ENCODE assay signal across 11 cellular contexts in the genomic region with DNA sequence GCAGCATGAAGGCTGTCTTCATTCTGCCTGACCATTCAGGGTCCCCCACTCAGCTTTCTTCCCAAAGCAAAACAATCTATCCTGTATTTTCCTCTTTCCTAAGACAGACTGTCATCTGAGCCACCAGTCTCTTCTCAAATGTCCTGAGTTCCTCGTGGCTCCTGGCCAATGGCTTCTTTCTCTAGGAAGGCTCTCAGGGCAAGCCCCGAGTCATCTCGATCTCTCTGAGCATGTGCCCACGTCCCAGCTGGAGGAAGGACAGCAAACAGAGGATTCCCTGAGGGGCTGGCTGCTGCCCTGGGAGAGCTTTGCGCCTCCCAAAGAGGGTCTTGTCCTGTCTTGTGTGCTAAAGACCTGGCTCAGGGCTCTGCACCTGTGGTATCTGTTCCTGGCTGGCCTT. TPM values are rescaled to one million over a fixed set of nuclear protein-coding genes. Genes with fewer than 3 reads are reported as not detected.
DNase-seq lines count a peak whose midpoint lies in the region; ATAC-seq, FAIRE-seq and TF ChIP-seq lines count a peak whose summit lies in the region.
"Had no signal": no experiment of that assay in that cellular context is flagged by ENCODE, and none has a peak within 500 bp of the region (broad histone marks: within the 10 kb centered on the region; RNA-seq: fewer than 3 reads in every experiment).

No MANE protein-coding gene starts in this region.

- in situ Hi-C loops in HepG2 (cut with HindIII; ENCODE audit: extremely low pct_ligation_motif_present, low pct_unique_long_range_greater_than_20kb), result no loop called here

- no peaks in the 10 kb centered on the region for H3K36me3 Mint-ChIP-seq in activated CD8-positive, alpha-beta memory T cell treated with anti-CD3 and anti-CD28 coated beads, Interleukin-2, amount 10 ng/mL, durations not matched to agents 7 days and 5 days
- H3K36me3 Mint-ChIP-seq in T-helper 17 cell (ENCODE audit: low read depth), result peaks cover 2% of the 10 kb centered on the region

- no peak overlapping the region for H3K4me3 ChIP-seq in ascending aorta
- H3K4me3 ChIP-seq in HepG2 (replicated peaks in 1 of 3; ENCODE audit: insufficient read depth in 1 of 3, low read depth in 2 of 3, low read length in 3 of 3), result peak overlapping the region in 1 of 3 experiments; percentile 41; a peak in 1 of 6 replicates
- no peak overlapping the region for H3K4me3 ChIP-seq in upper lobe of left lung
- H3K4me3 ChIP-seq: smooth muscle cell had no signal

- TF ChIP-seq POLR2A in HepG2 (IDR thresholded peaks at IDR 0.05; ENCODE audit: insufficient read depth in 1 of 2, low read depth in 2 of 2, low read length in 2 of 2), result no peak
- TF ChIP-seq POLR2A in upper lobe of left lung (IDR thresholded peaks at IDR 0.05), result peak in 1 of 4 donors; percentile 4

- BruUV-seq in HepG2 (replicated peaks; lab: Mats Ljungman, UMichigan), result no TSS peak

- no peak overlapping the region for H2AFZ ChIP-seq in HepG2 (ENCODE audit: low read length)

- no peak for ATAC-seq in activated CD8-positive, alpha-beta memory T cell treated with anti-CD3 and anti-CD28 coated beads, Interleukin-2, amount 10 ng/mL, durations not matched to agents 7 days and 5 days
- ATAC-seq in HepG2 (peak; percentile 7), upper lobe of left lung (ENCODE audit: low FRiP score in 2 of 2) (no peak), T-helper 17 cell (no peak)

- H3K27me3 ChIP-seq in ascending aorta, result no peaks in the 10 kb centered on the region
- H3K27me3 ChIP-seq in HepG2 (ENCODE audit: control insufficient read depth in 1 of 2, insufficient read depth in 2 of 2, low read length in 2 of 2), result peaks cover 0 to 4% of the 10 kb centered on the region in 2 experiments; a peak in 1 of 5 replicates
- no peaks in the 10 kb centered on the region for H3K27me3 ChIP-seq in upper lobe of left lung

- DNase-seq in activated CD8-positive, alpha-beta memory T cell treated with anti-CD3 and anti-CD28 coated beads, Interleukin-2, amount 10 ng/mL, durations not matched to agents 7 days and 5 days, result no peak
- DNase-seq in activated CD8-positive, alpha-beta memory T cell treated with anti-CD3 and anti-CD28 coated beads, Interleukin-2, amount 50 U/mL, for 4 hours, result no peak
- DNase-seq in ascending aorta (ENCODE audit: low spot score in 2 of 2), result no peak
- no peak for DNase-seq in HepG2 (ENCODE audit: low spot score)
- DNase-seq in upper lobe of left lung, result no peak
- DNase-seq in T-helper 17 cell, result no peak
- no peak for DNase-seq in HuH-7.5 (ENCODE audit: low spot score)
- DNase-seq in AG08396 (ENCODE audit: low spot score), result no peak
- DNase-seq: stimulated activated naive CD4-positive, alpha-beta T cell treated with Interleukin-2 at 50 U/mL for 16 hours had no signal

- peak overlapping the region; percentile 65 for H3K27ac Mint-ChIP-seq in activated CD8-positive, alpha-beta memory T cell treated with anti-CD3 and anti-CD28 coated beads, Interleukin-2, amount 10 ng/mL, durations not matched to agents 7 days and 5 days
- H3K27ac Mint-ChIP-seq in T-helper 17 cell, result no peak overlapping the region

- H3K9ac ChIP-seq in HepG2 (ENCODE audit: insufficient read depth, low read depth, low read length), result no peak overlapping the region; the same call in 1 of the 2 replicates
- H3K9ac ChIP-seq: KMS-11 had no signal

- H3K79me2 ChIP-seq in HepG2 (ENCODE audit: insufficient read depth, low read length), result no peaks in the 10 kb centered on the region

- TF ChIP-seq EP300 in HepG2 (IDR thresholded peaks at IDR 0.05; ENCODE audit: low read depth in 2 of 2, low read length in 2 of 2) (no peak), HepG2 (CRISPR knock-in tag; IDR thresholded peaks at IDR 0.05; ENCODE audit: borderline replicate concordance) (no peak), upper lobe of left lung (IDR thresholded peaks at IDR 0.05) (no peak)

- intact Hi-C loops in ascending aorta (cut with DNase I) (no loop called here), HepG2 (cut with micrococcal nuclease; ENCODE audit: unreplicated experiment) (no loop called here)

- H4K20me1 ChIP-seq in HepG2 (ENCODE audit: insufficient read depth, low read length), result no peaks in the 10 kb centered on the region

- H3K4me1 Mint-ChIP-seq in activated CD8-positive, alpha-beta memory T cell treated with anti-CD3 and anti-CD28 coated beads, Interleukin-2, amount 10 ng/mL, durations not matched to agents 7 days and 5 days, result peaks cover 22% of the 10 kb centered on the region
- peaks cover 11% of the 10 kb centered on the region for H3K4me1 Mint-ChIP-seq in T-helper 17 cell

- FAIRE-seq in HepG2 (lab: Jason Lieb, UNC), result no peak

- POLR2A ChIA-PET in HepG2 (lab: Yijun Ruan, JAX), result interaction anchor here (0.9 to 2.9 kb wide), 4 partner anchors 8 to 52 kb away, joined by 3 to 9 read pairs (median 6); a partner anchor contains a TSS

- H3K36me3 ChIP-seq in ascending aorta (no peaks in the 10 kb centered on the region), HepG2 (replicated peaks in 1 of 2; ENCODE audit: control insufficient read depth in 1 of 2, insufficient read depth in 2 of 2, low read length in 2 of 2) (no peaks in the 10 kb centered on the region), upper lobe of left lung (no peaks in the 10 kb centered on the region)

- no peak overlapping the region for H3K4me3 Mint-ChIP-seq in activated CD8-positive, alpha-beta memory T cell treated with anti-CD3 and anti-CD28 coated beads, Interleukin-2, amount 10 ng/mL, durations not matched to agents 7 days and 5 days
- H3K4me3 Mint-ChIP-seq in T-helper 17 cell, result no peak overlapping the region

- peaks cover 7% of the 10 kb centered on the region for H3K27me3 Mint-ChIP-seq in activated CD8-positive, alpha-beta memory T cell treated with anti-CD3 and anti-CD28 coated beads, Interleukin-2, amount 10 ng/mL, durations not matched to agents 7 days and 5 days
- peaks cover 55% of the 10 kb centered on the region for H3K27me3 Mint-ChIP-seq in T-helper 17 cell

- TF ChIP-seq CTCF in ascending aorta (IDR thresholded peaks at IDR 0.05) (no peak), HepG2 (CRISPR knock-in tag; IDR thresholded peaks at IDR 0.05) (no peak), upper lobe of left lung (IDR thresholded peaks at IDR 0.05) (no peak)

- peak overlapping the region; percentile 3 to 64 for H3K27ac ChIP-seq in ascending aorta
- no peak overlapping the region for H3K27ac ChIP-seq in HepG2 (ENCODE audit: extremely low read length, insufficient read depth, low read length)
- H3K27ac ChIP-seq in upper lobe of left lung, result peak overlapping the region; percentile 21 to 78 (median 67)
- H3K27ac ChIP-seq: KMS-11 had no signal

- CTCF ChIA-PET in activated CD8-positive, alpha-beta memory T cell treated with anti-CD3 and anti-CD28 coated beads, Interleukin-2, amount 10 ng/mL, durations not matched to agents 7 days and 5 days (lab: Charles Lee), result interaction anchor here (0.8 kb wide), 1 partner anchor 195 kb away, joined by 4 read pairs; no protein-coding TSS in a partner anchor
- CTCF ChIA-PET in HepG2 (lab: Yijun Ruan, JAX; ENCODE audit: low intra/inter-chr PET ratio, low total read pairs), result no interaction called here

- H3K4me1 ChIP-seq in ascending aorta (no peaks in the 10 kb centered on the region), HepG2 (ENCODE audit: insufficient read depth, low read length) (peaks cover 65% of the 10 kb centered on the region), upper lobe of left lung (peaks cover 0 to 14% (median 8%) of the 10 kb centered on the region in 4 donors)

- H3K4me2 ChIP-seq in HepG2 (ENCODE audit: low read depth, low read length), result peak overlapping the region; percentile 77
- H3K4me2 ChIP-seq: KMS-11 had no signal

- no peaks in the 10 kb centered on the region for H3K9me3 ChIP-seq in ascending aorta
- H3K9me3 ChIP-seq in HepG2 (ENCODE audit: low read length), result no peaks in the 10 kb centered on the region
- H3K9me3 ChIP-seq in upper lobe of left lung, result no peaks in the 10 kb centered on the region
- no peaks in the 10 kb centered on the region for H3K9me3 ChIP-seq in T-helper 17 cell (ENCODE audit: control insufficient read depth, low read length, poor library complexity, severe bottlenecking)

- H3K9me3 Mint-ChIP-seq in activated CD8-positive, alpha-beta memory T cell treated with anti-CD3 and anti-CD28 coated beads, Interleukin-2, amount 10 ng/mL, durations not matched to agents 7 days and 5 days (ENCODE audit: low read depth), result no peaks in the 10 kb centered on the region

- 3% methylated on average over 4 of the region's 5 CpGs for WGBS in HepG2 (ENCODE audit: low lambda C conversion rate)
- 42 to 59% methylated on average over 5 of the region's 5 CpGs for WGBS in upper lobe of left lung, 2 donors

- TF ChIP-seq RAD21 in HepG2 (CRISPR knock-in tag; IDR thresholded peaks at IDR 0.05), result no peak

RNA-seq across cellular contexts. Expression of a gene that starts 8.3 kb away (rescaled TPM):
- total RNA-seq in activated CD8-positive, alpha-beta memory T cell treated with anti-CD3 and anti-CD28 coated beads, Interleukin-2, amount 10 ng/mL, durations not matched to agents 7 days and 5 days, result 1 to 10 TPM in 1 of 2 experiments, under 1 TPM in 1; 0.91 to 1.1 TPM
- total RNA-seq in ascending aorta (1.5 TPM), HepG2 (2016; rRNA removed; fragmentation: Illumina TruSeq; extraction: Trizol) (1.8 and 4.6 TPM in 2 replicates), upper lobe of left lung (10 to 100 TPM in 4 of 6 donors, 1 to 10 TPM in 2; 3.5 to 32.5 (median 19.1) TPM), T-helper 17 cell (under 1 TPM; 0.52 to 0.90 TPM)
- 0.30 and 0.53 TPM in 2 replicates for total RNA-seq in HepG2 (2016; cell fraction: cytosol; rRNA removed; fragmentation: Illumina TruSeq; extraction: Trizol; ENCODE audit: low read depth)
- 1.9 and 5.8 TPM in 2 replicates for total RNA-seq in HepG2 (2016; cell fraction: insoluble cytoplasmic fraction; rRNA removed; fragmentation: Illumina TruSeq; extraction: Trizol)
- 1.7 TPM in 2 replicates for total RNA-seq in HepG2 (2016; cell fraction: membrane; rRNA removed; fragmentation: Illumina TruSeq; extraction: Trizol)
- total RNA-seq in HepG2 (2016; cell fraction: nucleus; rRNA removed; fragmentation: Illumina TruSeq; extraction: Trizol), result 5.8 and 6.3 TPM in 2 replicates
- 3.8 and 7.1 TPM in 2 replicates for polyA plus RNA-seq in HepG2 (2011; rRNA removed)
- polyA plus RNA-seq in HepG2 (2011; cell fraction: cytosol; rRNA removed), result 3.3 and 6.2 TPM in 2 replicates
- polyA plus RNA-seq in HepG2 (2011; cell fraction: nucleus; rRNA removed), result 9.4 and 27.0 TPM in 2 replicates
- polyA plus RNA-seq in HepG2 (2012), result 1.3 and 1.8 TPM in 2 replicates
- 0.51 and 0.58 TPM in 2 replicates for polyA plus RNA-seq in HepG2 (2016; cell fraction: cytosol; fragmentation: Illumina TruSeq; extraction: Trizol; ENCODE audit: low read depth)
- 1.9 and 2.2 TPM in 2 replicates for polyA plus RNA-seq in HepG2 (2016; cell fraction: insoluble cytoplasmic fraction; fragmentation: Illumina TruSeq; extraction: Trizol; ENCODE audit: low read depth)
- 0.93 and 1.1 TPM in 2 replicates for polyA plus RNA-seq in HepG2 (2016; cell fraction: membrane; fragmentation: Illumina TruSeq; extraction: Trizol; ENCODE audit: low read depth)
- 8.4 and 9.8 TPM in 2 replicates for polyA plus RNA-seq in HepG2 (2016; cell fraction: nucleus; fragmentation: Illumina TruSeq; extraction: Trizol; ENCODE audit: insufficient read depth, low read depth)
- 0.26 and 16.3 TPM in 2 replicates for polyA minus RNA-seq in HepG2 (2011; rRNA and poly(A)+ RNA removed; ENCODE audit: low replicate concordance)
- polyA minus RNA-seq in HepG2 (2011; cell fraction: cytosol; rRNA and poly(A)+ RNA removed), result 2.0 and 4.0 TPM in 2 replicates
- 2.7 and 5.3 TPM in 2 replicates for polyA minus RNA-seq in HepG2 (2011; cell fraction: nucleus; rRNA and poly(A)+ RNA removed)

RNA-seq across cellular contexts. Expression of a gene that starts 40.0 kb away (rescaled TPM):
- 10 to 100 TPM; 14.1 to 16.1 TPM for total RNA-seq in activated CD8-positive, alpha-beta memory T cell treated with anti-CD3 and anti-CD28 coated beads, Interleukin-2, amount 10 ng/mL, durations not matched to agents 7 days and 5 days
- total RNA-seq in ascending aorta, result 0.64 TPM
- total RNA-seq in HepG2 (2016; rRNA removed; fragmentation: Illumina TruSeq; extraction: Trizol), result 14.0 and 14.2 TPM in 2 replicates
- total RNA-seq in HepG2 (2016; cell fraction: cytosol; rRNA removed; fragmentation: Illumina TruSeq; extraction: Trizol; ENCODE audit: low read depth), result 5.2 and 7.3 TPM in 2 replicates
- 14.1 and 16.1 TPM in 2 replicates for total RNA-seq in HepG2 (2016; cell fraction: insoluble cytoplasmic fraction; rRNA removed; fragmentation: Illumina TruSeq; extraction: Trizol)
- 11.0 and 12.9 TPM in 2 replicates for total RNA-seq in HepG2 (2016; cell fraction: membrane; rRNA removed; fragmentation: Illumina TruSeq; extraction: Trizol)
- 11.0 and 11.8 TPM in 2 replicates for total RNA-seq in HepG2 (2016; cell fraction: nucleus; rRNA removed; fragmentation: Illumina TruSeq; extraction: Trizol)
- polyA plus RNA-seq in HepG2 (2011; rRNA removed), result 10.0 and 11.8 TPM in 2 replicates
- 12.9 and 14.2 TPM in 2 replicates for polyA plus RNA-seq in HepG2 (2011; cell fraction: cytosol; rRNA removed)
- polyA plus RNA-seq in HepG2 (2011; cell fraction: nucleus; rRNA removed), result 12.0 TPM in 2 replicates
- polyA plus RNA-seq in HepG2 (2012), result 8.4 and 10.1 TPM in 2 replicates
- 4.6 and 6.0 TPM in 2 replicates for polyA plus RNA-seq in HepG2 (2016; cell fraction: cytosol; fragmentation: Illumina TruSeq; extraction: Trizol; ENCODE audit: low read depth)
- polyA plus RNA-seq in HepG2 (2016; cell fraction: insoluble cytoplasmic fraction; fragmentation: Illumina TruSeq; extraction: Trizol; ENCODE audit: low read depth), result 12.6 and 16.7 TPM in 2 replicates
- polyA plus RNA-seq in HepG2 (2016; cell fraction: membrane; fragmentation: Illumina TruSeq; extraction: Trizol; ENCODE audit: low read depth), result 7.0 and 10.1 TPM in 2 replicates
- 16.2 and 19.0 TPM in 2 replicates for polyA plus RNA-seq in HepG2 (2016; cell fraction: nucleus; fragmentation: Illumina TruSeq; extraction: Trizol; ENCODE audit: insufficient read depth, low read depth)
- 4.5 and 7.8 TPM in 2 replicates for polyA minus RNA-seq in HepG2 (2011; rRNA and poly(A)+ RNA removed; ENCODE audit: low replicate concordance)
- polyA minus RNA-seq in HepG2 (2011; cell fraction: cytosol; rRNA and poly(A)+ RNA removed), result 2.6 and 3.8 TPM in 2 replicates
- polyA minus RNA-seq in HepG2 (2011; cell fraction: nucleus; rRNA and poly(A)+ RNA removed), result 8.1 and 9.7 TPM in 2 replicates
- total RNA-seq in upper lobe of left lung, result 10 to 100 TPM; 11.1 to 25.1 (median 17.3) TPM
- 1 to 10 TPM; 7.0 to 9.9 TPM for total RNA-seq in T-helper 17 cell
